1 cellular context compared by ENCODE assay signal in the genomic region with DNA sequence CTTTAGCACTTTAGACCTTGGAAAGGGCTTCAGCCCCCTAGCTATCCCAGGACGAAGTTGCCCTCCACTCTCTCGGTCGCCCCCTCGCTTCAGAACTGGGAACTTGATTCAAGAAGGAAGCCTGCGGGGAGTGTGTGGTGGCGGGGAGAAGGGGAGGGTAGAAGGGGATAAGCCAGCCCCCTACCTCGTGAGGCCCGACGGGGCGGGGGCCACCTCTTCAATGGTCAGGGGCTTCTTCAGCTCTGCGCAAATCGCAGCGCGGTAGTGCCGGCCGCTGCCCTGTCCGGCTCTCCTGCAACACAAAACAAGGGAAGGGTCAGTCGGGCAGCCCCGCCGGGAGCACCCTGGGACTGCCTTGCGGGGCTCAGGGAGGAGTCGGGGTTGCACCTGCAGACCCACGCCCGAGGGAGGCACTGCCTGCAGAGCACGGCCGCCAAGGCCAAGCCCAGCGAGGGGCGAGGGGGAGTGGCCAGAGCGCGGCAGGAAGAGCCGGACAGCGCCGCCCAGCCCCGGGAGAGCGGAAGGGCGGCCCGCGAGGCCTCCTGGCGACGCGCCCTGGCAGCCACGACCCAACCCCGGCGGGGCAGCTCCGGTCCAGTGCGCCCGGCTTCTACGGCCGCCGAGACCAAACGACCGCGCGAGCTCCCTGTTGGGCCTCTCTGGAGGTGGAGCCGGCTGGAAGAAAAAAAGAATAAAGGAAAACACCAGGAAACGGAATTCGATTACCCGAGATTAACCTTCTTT.
TF ChIP-seq lines count a peak whose summit lies in the region.

No MANE protein-coding gene starts in this region.

TF ChIP-seq in HepG2, 621 proteins besides CTCF, POLR2A, EP300 and RAD21 (continued from another document and continues in another):
- TF ChIP-seq, protein P1, sequence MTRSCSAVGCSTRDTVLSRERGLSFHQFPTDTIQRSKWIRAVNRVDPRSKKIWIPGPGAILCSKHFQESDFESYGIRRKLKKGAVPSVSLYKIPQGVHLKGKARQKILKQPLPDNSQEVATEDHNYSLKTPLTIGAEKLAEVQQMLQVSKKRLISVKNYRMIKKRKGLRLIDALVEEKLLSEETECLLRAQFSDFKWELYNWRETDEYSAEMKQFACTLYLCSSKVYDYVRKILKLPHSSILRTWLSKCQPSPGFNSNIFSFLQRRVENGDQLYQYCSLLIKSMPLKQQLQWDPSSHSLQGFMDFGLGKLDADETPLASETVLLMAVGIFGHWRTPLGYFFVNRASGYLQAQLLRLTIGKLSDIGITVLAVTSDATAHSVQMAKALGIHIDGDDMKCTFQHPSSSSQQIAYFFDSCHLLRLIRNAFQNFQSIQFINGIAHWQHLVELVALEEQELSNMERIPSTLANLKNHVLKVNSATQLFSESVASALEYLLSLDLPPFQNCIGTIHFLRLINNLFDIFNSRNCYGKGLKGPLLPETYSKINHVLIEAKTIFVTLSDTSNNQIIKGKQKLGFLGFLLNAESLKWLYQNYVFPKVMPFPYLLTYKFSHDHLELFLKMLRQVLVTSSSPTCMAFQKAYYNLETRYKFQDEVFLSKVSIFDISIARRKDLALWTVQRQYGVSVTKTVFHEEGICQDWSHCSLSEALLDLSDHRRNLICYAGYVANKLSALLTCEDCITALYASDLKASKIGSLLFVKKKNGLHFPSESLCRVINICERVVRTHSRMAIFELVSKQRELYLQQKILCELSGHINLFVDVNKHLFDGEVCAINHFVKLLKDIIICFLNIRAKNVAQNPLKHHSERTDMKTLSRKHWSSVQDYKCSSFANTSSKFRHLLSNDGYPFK (CRISPR knock-in tag; IDR thresholded peaks at IDR 0.05; ENCODE audit: borderline replicate concordance) = no peak
- TF ChIP-seq, protein P2, sequence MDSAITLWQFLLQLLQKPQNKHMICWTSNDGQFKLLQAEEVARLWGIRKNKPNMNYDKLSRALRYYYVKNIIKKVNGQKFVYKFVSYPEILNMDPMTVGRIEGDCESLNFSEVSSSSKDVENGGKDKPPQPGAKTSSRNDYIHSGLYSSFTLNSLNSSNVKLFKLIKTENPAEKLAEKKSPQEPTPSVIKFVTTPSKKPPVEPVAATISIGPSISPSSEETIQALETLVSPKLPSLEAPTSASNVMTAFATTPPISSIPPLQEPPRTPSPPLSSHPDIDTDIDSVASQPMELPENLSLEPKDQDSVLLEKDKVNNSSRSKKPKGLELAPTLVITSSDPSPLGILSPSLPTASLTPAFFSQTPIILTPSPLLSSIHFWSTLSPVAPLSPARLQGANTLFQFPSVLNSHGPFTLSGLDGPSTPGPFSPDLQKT (CRISPR knock-in tag; IDR thresholded peaks at IDR 0.05; ENCODE audit: borderline replicate concordance) = no peak
- TF ChIP-seq ZNF766 (CRISPR knock-in tag; IDR thresholded peaks at IDR 0.05; ENCODE audit: borderline replicate concordance) (0 out of 2 replicates have a peak, but pooled peaks have one; percentile 47), SAP130 (CRISPR knock-in tag; IDR thresholded peaks at IDR 0.05; ENCODE audit: low read depth) (peak; percentile 59; the same call in 1 of the 2 replicates), HNRNPK (IDR thresholded peaks at IDR 0.05; ENCODE audit: low read depth, low read length, poor library complexity, severe bottlenecking) (peak; percentile 12), RNF2 (conservative IDR thresholded peaks at IDR 0.05; ENCODE audit: low read depth) (no peak), ZNF546 (CRISPR knock-in tag; conservative IDR thresholded peaks at IDR 0.05) (no peak), NR2F6 (IDR thresholded peaks at IDR 0.05) (no peak), NR2F6 (CRISPR knock-in tag; IDR thresholded peaks at IDR 0.05) (peak; percentile 39; the same call in 1 of the 2 replicates), ZNF143 (CRISPR knock-in tag; IDR thresholded peaks at IDR 0.05) (0 out of 2 replicates have a peak, but pooled peaks have one; percentile 35), POLR2G (IDR thresholded peaks at IDR 0.05; ENCODE audit: low read depth, low read length) (peak; percentile 78), JUN (CRISPR knock-in tag; IDR thresholded peaks at IDR 0.05) (peak; percentile 51; the same call in 1 of the 2 replicates), ZNF12 (CRISPR knock-in tag; IDR thresholded peaks at IDR 0.05) (0 out of 2 replicates have a peak, but pooled peaks have one; percentile 18), NCOR1 (IDR thresholded peaks at IDR 0.05; ENCODE audit: borderline replicate concordance, low read length) (no peak), GFI1 (CRISPR knock-in tag; IDR thresholded peaks at IDR 0.05; ENCODE audit: borderline replicate concordance) (no peak), ZNF235 (CRISPR knock-in tag; IDR thresholded peaks at IDR 0.05; ENCODE audit: borderline replicate concordance) (peak; percentile 96), ZNF629 (CRISPR knock-in tag; conservative IDR thresholded peaks at IDR 0.05) (0 out of 2 replicates have a peak, but pooled peaks have one; percentile 19), ZNF788 (CRISPR knock-in tag; IDR thresholded peaks at IDR 0.05; ENCODE audit: borderline replicate concordance) (peak; percentile 69; the same call in 1 of the 2 replicates), ERF (CRISPR knock-in tag; IDR thresholded peaks at IDR 0.05) (peak; percentile 63; the same call in 1 of the 2 replicates), SMC3 (IDR thresholded peaks at IDR 0.05; ENCODE audit: low read length) (no peak; the same call in 1 of the 2 replicates), REPIN1 (CRISPR knock-in tag; IDR thresholded peaks at IDR 0.05; ENCODE audit: borderline replicate concordance, low read depth) (peak; percentile 83), ZNF564 (CRISPR knock-in tag; IDR thresholded peaks at IDR 0.05) (peak; percentile 54; the same call in 1 of the 2 replicates), ZNF431 (CRISPR knock-in tag; IDR thresholded peaks at IDR 0.05; ENCODE audit: borderline replicate concordance, low read depth) (no peak), BCL6 (CRISPR knock-in tag; IDR thresholded peaks at IDR 0.05) (peak; percentile 23; the same call in 1 of the 2 replicates), PHF20 (CRISPR knock-in tag; IDR thresholded peaks at IDR 0.05) (peak; percentile 71; the same call in 1 of the 2 replicates), MTA3 (CRISPR knock-in tag; IDR thresholded peaks at IDR 0.05) (no peak), ZNF878 (CRISPR knock-in tag; IDR thresholded peaks at IDR 0.05) (0 out of 2 replicates have a peak, but pooled peaks have one; percentile 25), SALL2 (CRISPR knock-in tag; IDR thresholded peaks at IDR 0.05) (no peak), ZNF652 (CRISPR knock-in tag; IDR thresholded peaks at IDR 0.05; ENCODE audit: borderline replicate concordance, low read depth) (no peak), CREM (IDR thresholded peaks at IDR 0.05) (no peak), CREM (CRISPR knock-in tag; IDR thresholded peaks at IDR 0.05) (no peak), MBD4 (IDR thresholded peaks at IDR 0.05; ENCODE audit: borderline replicate concordance, low read length) (no peak), ESRRA (CRISPR knock-in tag; IDR thresholded peaks at IDR 0.05; ENCODE audit: low read depth) (peak; percentile 46; the same call in 1 of the 2 replicates)
- TF ChIP-seq, protein P3, sequence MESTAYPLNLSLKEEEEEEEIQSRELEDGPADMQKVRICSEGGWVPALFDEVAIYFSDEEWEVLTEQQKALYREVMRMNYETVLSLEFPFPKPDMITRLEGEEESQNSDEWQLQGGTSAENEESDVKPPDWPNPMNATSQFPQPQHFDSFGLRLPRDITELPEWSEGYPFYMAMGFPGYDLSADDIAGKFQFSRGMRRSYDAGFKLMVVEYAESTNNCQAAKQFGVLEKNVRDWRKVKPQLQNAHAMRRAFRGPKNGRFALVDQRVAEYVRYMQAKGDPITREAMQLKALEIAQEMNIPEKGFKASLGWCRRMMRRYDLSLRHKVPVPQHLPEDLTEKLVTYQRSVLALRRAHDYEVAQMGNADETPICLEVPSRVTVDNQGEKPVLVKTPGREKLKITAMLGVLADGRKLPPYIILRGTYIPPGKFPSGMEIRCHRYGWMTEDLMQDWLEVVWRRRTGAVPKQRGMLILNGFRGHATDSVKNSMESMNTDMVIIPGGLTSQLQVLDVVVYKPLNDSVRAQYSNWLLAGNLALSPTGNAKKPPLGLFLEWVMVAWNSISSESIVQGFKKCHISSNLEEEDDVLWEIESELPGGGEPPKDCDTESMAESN (CRISPR knock-in tag; conservative IDR thresholded peaks at IDR 0.05) = peak; percentile 95
- TF ChIP-seq, protein P4, sequence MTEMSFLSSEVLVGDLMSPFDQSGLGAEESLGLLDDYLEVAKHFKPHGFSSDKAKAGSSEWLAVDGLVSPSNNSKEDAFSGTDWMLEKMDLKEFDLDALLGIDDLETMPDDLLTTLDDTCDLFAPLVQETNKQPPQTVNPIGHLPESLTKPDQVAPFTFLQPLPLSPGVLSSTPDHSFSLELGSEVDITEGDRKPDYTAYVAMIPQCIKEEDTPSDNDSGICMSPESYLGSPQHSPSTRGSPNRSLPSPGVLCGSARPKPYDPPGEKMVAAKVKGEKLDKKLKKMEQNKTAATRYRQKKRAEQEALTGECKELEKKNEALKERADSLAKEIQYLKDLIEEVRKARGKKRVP (CRISPR knock-in tag; IDR thresholded peaks at IDR 0.05) = peak in 1 of 2 experiments; percentile 37; a peak in 1 of 4 replicates
- TF ChIP-seq, protein P5, sequence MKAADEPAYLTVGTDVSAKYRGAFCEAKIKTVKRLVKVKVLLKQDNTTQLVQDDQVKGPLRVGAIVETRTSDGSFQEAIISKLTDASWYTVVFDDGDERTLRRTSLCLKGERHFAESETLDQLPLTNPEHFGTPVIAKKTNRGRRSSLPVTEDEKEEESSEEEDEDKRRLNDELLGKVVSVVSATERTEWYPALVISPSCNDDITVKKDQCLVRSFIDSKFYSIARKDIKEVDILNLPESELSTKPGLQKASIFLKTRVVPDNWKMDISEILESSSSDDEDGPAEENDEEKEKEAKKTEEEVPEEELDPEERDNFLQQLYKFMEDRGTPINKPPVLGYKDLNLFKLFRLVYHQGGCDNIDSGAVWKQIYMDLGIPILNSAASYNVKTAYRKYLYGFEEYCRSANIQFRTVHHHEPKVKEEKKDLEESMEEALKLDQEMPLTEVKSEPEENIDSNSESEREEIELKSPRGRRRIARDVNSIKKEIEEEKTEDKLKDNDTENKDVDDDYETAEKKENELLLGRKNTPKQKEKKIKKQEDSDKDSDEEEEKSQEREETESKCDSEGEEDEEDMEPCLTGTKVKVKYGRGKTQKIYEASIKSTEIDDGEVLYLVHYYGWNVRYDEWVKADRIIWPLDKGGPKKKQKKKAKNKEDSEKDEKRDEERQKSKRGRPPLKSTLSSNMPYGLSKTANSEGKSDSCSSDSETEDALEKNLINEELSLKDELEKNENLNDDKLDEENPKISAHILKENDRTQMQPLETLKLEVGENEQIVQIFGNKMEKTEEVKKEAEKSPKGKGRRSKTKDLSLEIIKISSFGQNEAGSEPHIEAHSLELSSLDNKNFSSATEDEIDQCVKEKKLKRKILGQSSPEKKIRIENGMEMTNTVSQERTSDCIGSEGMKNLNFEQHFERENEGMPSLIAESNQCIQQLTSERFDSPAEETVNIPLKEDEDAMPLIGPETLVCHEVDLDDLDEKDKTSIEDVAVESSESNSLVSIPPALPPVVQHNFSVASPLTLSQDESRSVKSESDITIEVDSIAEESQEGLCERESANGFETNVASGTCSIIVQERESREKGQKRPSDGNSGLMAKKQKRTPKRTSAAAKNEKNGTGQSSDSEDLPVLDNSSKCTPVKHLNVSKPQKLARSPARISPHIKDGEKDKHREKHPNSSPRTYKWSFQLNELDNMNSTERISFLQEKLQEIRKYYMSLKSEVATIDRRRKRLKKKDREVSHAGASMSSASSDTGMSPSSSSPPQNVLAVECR (CRISPR knock-in tag; IDR thresholded peaks at IDR 0.05; ENCODE audit: borderline replicate concordance) = peak; percentile 71; the same call in 1 of the 2 replicates
- TF ChIP-seq, protein P6, sequence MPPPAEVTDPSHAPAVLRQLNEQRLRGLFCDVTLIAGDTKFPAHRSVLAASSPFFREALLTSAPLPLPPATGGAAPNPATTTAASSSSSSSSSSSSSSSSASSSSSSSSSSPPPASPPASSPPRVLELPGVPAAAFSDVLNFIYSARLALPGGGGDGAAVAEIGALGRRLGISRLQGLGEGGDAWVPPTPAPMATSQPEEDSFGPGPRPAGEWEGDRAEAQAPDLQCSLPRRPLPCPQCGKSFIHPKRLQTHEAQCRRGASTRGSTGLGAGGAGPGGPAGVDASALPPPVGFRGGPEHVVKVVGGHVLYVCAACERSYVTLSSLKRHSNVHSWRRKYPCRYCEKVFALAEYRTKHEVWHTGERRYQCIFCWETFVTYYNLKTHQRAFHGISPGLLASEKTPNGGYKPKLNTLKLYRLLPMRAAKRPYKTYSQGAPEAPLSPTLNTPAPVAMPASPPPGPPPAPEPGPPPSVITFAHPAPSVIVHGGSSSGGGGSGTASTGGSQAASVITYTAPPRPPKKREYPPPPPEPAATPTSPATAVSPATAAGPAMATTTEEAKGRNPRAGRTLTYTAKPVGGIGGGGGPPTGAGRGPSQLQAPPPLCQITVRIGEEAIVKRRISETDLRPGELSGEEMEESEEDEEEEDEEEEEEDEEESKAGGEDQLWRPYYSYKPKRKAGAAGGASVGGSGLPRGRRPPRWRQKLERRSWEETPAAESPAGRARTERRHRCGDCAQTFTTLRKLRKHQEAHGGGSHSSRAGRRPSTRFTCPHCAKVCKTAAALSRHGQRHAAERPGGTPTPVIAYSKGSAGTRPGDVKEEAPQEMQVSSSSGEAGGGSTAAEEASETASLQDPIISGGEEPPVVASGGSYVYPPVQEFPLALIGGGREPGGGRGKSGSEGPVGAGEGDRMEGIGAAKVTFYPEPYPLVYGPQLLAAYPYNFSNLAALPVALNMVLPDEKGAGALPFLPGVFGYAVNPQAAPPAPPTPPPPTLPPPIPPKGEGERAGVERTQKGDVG (CRISPR knock-in tag; IDR thresholded peaks at IDR 0.05; ENCODE audit: borderline replicate concordance) = peak; percentile 71; the same call in 1 of the 2 replicates
- TF ChIP-seq, protein P7, sequence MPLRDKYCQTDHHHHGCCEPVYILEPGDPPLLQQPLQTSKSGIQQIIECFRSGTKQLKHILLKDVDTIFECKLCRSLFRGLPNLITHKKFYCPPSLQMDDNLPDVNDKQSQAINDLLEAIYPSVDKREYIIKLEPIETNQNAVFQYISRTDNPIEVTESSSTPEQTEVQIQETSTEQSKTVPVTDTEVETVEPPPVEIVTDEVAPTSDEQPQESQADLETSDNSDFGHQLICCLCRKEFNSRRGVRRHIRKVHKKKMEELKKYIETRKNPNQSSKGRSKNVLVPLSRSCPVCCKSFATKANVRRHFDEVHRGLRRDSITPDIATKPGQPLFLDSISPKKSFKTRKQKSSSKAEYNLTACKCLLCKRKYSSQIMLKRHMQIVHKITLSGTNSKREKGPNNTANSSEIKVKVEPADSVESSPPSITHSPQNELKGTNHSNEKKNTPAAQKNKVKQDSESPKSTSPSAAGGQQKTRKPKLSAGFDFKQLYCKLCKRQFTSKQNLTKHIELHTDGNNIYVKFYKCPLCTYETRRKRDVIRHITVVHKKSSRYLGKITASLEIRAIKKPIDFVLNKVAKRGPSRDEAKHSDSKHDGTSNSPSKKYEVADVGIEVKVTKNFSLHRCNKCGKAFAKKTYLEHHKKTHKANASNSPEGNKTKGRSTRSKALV (CRISPR knock-in tag; IDR thresholded peaks at IDR 0.05) = peak; percentile 92
- TF ChIP-seq, protein P8, sequence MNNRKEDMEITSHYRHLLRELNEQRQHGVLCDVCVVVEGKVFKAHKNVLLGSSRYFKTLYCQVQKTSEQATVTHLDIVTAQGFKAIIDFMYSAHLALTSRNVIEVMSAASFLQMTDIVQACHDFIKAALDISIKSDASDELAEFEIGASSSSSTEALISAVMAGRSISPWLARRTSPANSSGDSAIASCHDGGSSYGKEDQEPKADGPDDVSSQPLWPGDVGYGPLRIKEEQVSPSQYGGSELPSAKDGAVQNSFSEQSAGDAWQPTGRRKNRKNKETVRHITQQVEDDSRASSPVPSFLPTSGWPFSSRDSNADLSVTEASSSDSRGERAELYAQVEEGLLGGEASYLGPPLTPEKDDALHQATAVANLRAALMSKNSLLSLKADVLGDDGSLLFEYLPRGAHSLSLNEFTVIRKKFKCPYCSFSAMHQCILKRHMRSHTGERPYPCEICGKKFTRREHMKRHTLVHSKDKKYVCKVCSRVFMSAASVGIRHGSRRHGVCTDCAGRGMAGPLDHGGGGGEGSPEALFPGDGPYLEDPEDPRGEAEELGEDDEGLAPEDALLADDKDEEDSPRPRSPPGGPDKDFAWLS (CRISPR knock-in tag; IDR thresholded peaks at IDR 0.05; ENCODE audit: borderline replicate concordance) = 0 out of 2 replicates have a peak, but pooled peaks have one; percentile 54
